26 cellular contexts compared by ENCODE assay signal in genomic region chr11:115182282-115182952, GRCh38.
"Had no signal": no experiment of that assay in that cellular context is flagged by ENCODE, and none has a peak within 500 bp of the region (broad histone marks: within the 10 kb centered on the region; RNA-seq: fewer than 3 reads in every experiment).

No MANE protein-coding gene starts in this region.

- H3K4me2 ChIP-seq: smooth muscle cell had no signal

- DNase-seq: activated CD4-positive, alpha-beta memory T cell treated with anti-CD3 and anti-CD28 coated beads, Interleukin-2, amount 10 ng/mL, durations not matched to agents 7 days and 5 days; activated CD4-positive, alpha-beta T cell treated with anti-CD3 and anti-CD28 coated beads for 1 hour; activated CD4-positive, alpha-beta T cell treated with anti-CD3 and anti-CD28 coated beads, Interleukin-2, amount 10 ng/mL, durations not matched to agents 7 days and 5 days; activated CD8-positive, alpha-beta memory T cell treated with anti-CD3 and anti-CD28 coated beads, Interleukin-2, amount 50 U/mL, for 48 hours; activated gamma-delta T cell treated with Interleukin-2 at 50 U/mL for 16 hours; activated naive CD4-positive, alpha-beta T cell treated with anti-CD3 and anti-CD28 coated beads, Interleukin-2, amount 50 U/mL, for 16 hours; activated T-cell treated with anti-CD3 and anti-CD28 coated beads, Interleukin-2, amount 50 U/mL, for 24 hours; amniotic stem cell; foreskin keratinocyte; lower lobe of right lung; mesenchymal stem cell; naive thymus-derived CD8-positive, alpha-beta T cell; sigmoid colon; stimulated activated CD4-positive, alpha-beta T cell treated with anti-CD3 and anti-CD28 coated beads, Interleukin-2, amount 100 ng/mL, for 48 hours; stimulated activated naive CD8-positive, alpha-beta T cell treated with anti-CD3 and anti-CD28 coated beads, Interleukin-15, Interleukin-2, amounts not matched to agents 100 U/mL and 50 U/mL, for 24 hours; T-helper 17 cell; T1000; trophoblast cell; uterus had no signal

- H3K4me3 Mint-ChIP-seq: activated CD4-positive, alpha-beta memory T cell treated with anti-CD3 and anti-CD28 coated beads, Interleukin-2, amount 10 ng/mL, durations not matched to agents 7 days and 5 days; activated CD4-positive, alpha-beta T cell treated with anti-CD3 and anti-CD28 coated beads, Interleukin-2, amount 10 ng/mL, durations not matched to agents 7 days and 5 days; activated T-cell treated with anti-CD3 and anti-CD28 coated beads, Interleukin-2, amount 50 U/mL, for 24 hours; central memory CD8-positive, alpha-beta T cell; dendritic cell treated with granulocyte-macrophage colony-stimulating factor and Interleukin-4, amounts not matched to agents 40 ng/mL and 50 ng/mL, for 4 days; naive thymus-derived CD8-positive, alpha-beta T cell; T-helper 17 cell; WTC11 had no signal

- H3K4me3 ChIP-seq: esophagus muscularis mucosa, lower lobe of right lung, sigmoid colon, smooth muscle cell, testis, uterus had no signal

- H3K4me1 Mint-ChIP-seq: activated CD4-positive, alpha-beta memory T cell treated with anti-CD3 and anti-CD28 coated beads, Interleukin-2, amount 10 ng/mL, durations not matched to agents 7 days and 5 days; activated CD4-positive, alpha-beta T cell treated with anti-CD3 and anti-CD28 coated beads, Interleukin-2, amount 10 ng/mL, durations not matched to agents 7 days and 5 days; central memory CD8-positive, alpha-beta T cell; naive thymus-derived CD8-positive, alpha-beta T cell; T-helper 17 cell had no signal

- H3K27me3 Mint-ChIP-seq: activated CD4-positive, alpha-beta T cell treated with anti-CD3 and anti-CD28 coated beads, Interleukin-2, amount 10 ng/mL, durations not matched to agents 7 days and 5 days; central memory CD8-positive, alpha-beta T cell; dendritic cell treated with granulocyte-macrophage colony-stimulating factor and Interleukin-4, amounts not matched to agents 40 ng/mL and 50 ng/mL, for 4 days had no signal

- H3K4me1 ChIP-seq: esophagus muscularis mucosa, foreskin keratinocyte, lower lobe of right lung, sigmoid colon, uterus had no signal

- FAIRE-seq: islet of Langerhans had no signal

- H3K36me3 ChIP-seq: esophagus muscularis mucosa, lower lobe of right lung, sigmoid colon, uterus had no signal

- H3K9me3 Mint-ChIP-seq: activated CD4-positive, alpha-beta memory T cell treated with anti-CD3 and anti-CD28 coated beads, Interleukin-2, amount 10 ng/mL, durations not matched to agents 7 days and 5 days; activated CD4-positive, alpha-beta T cell treated with anti-CD3 and anti-CD28 coated beads, Interleukin-2, amount 10 ng/mL, durations not matched to agents 7 days and 5 days; activated T-cell treated with anti-CD3 and anti-CD28 coated beads, Interleukin-2, amount 50 U/mL, for 24 hours; central memory CD8-positive, alpha-beta T cell; dendritic cell treated with granulocyte-macrophage colony-stimulating factor and Interleukin-4, amounts not matched to agents 40 ng/mL and 50 ng/mL, for 4 days; WTC11 had no signal

- H3K27me3 ChIP-seq: esophagus muscularis mucosa, foreskin keratinocyte, sigmoid colon, testis, uterus had no signal

- H3K36me3 Mint-ChIP-seq: naive thymus-derived CD8-positive, alpha-beta T cell; WTC11 had no signal

- H3K27ac ChIP-seq: esophagus muscularis mucosa, foreskin keratinocyte, lower lobe of right lung, sigmoid colon, testis, uterus had no signal

- H3K27ac Mint-ChIP-seq: activated CD4-positive, alpha-beta memory T cell treated with anti-CD3 and anti-CD28 coated beads, Interleukin-2, amount 10 ng/mL, durations not matched to agents 7 days and 5 days; activated CD4-positive, alpha-beta T cell treated with anti-CD3 and anti-CD28 coated beads, Interleukin-2, amount 10 ng/mL, durations not matched to agents 7 days and 5 days; activated T-cell treated with anti-CD3 and anti-CD28 coated beads, Interleukin-2, amount 50 U/mL, for 24 hours; dendritic cell treated with granulocyte-macrophage colony-stimulating factor and Interleukin-4, amounts not matched to agents 40 ng/mL and 50 ng/mL, for 4 days; naive thymus-derived CD8-positive, alpha-beta T cell; T-helper 17 cell; WTC11 had no signal

- ATAC-seq: foreskin keratinocyte; naive thymus-derived CD8-positive, alpha-beta T cell; stimulated activated naive CD8-positive, alpha-beta T cell treated with anti-CD3 and anti-CD28 coated beads, Interleukin-15, Interleukin-2, amounts not matched to agents 100 U/mL and 50 U/mL, for 24 hours; T-helper 17 cell; WTC11 had no signal

- H3K9me3 ChIP-seq: esophagus muscularis mucosa, lower lobe of right lung, sigmoid colon, testis, uterus had no signal
